1 cellular context compared by ENCODE assay signal in genomic region chr1:214509622-214510021, GRCh38. TPM values are rescaled to one million over a fixed set of nuclear protein-coding genes. Genes with fewer than 3 reads are reported as not detected.
"Had no signal": no experiment of that assay in that cellular context is flagged by ENCODE, and none has a peak within 500 bp of the region (broad histone marks: within the 10 kb centered on the region; RNA-seq: fewer than 3 reads in every experiment).

No MANE protein-coding gene starts in this region.

RNA-seq across cellular contexts. Expression of gene PTPN14, which starts 41.8 kb away (rescaled TPM):
- total RNA-seq: activated B cell treated with CpG ODN at 0.5 μM for 24 hours had no signal
